In genomic region chr4:172794378-172794777, GRCh38 we compare ENCODE assay signal across 17 cellular contexts.
"Had no signal": no experiment of that assay in that cellular context is flagged by ENCODE, and none has a peak within 500 bp of the region (broad histone marks: within the 10 kb centered on the region; RNA-seq: fewer than 3 reads in every experiment).

No MANE protein-coding gene starts in this region.

- ATAC-seq: left lobe of liver; natural killer cell; right lobe of liver; stimulated activated naive B cell treated with anti-CD40 and anti-IgM and Interleukin-4, amounts not matched to agents 10 μg/mL and 1 μg/mL and 100 μg/mL, for 72 hours had no signal

- H3K4me1 Mint-ChIP-seq: memory B cell; natural killer cell; stimulated activated naive B cell treated with anti-CD40 and anti-IgM and Interleukin-4, amounts not matched to agents 10 μg/mL and 1 μg/mL and 100 μg/mL, for 72 hours had no signal

- H3K36me3 Mint-ChIP-seq: memory B cell; natural killer cell; stimulated activated naive B cell treated with anti-CD40 and anti-IgM and Interleukin-4, amounts not matched to agents 10 μg/mL and 1 μg/mL and 100 μg/mL, for 72 hours had no signal

- DNase-seq: dorsolateral prefrontal cortex; effector CD4-positive, alpha-beta T cell; natural killer cell; right lobe of liver; small intestine; stimulated activated CD4-positive, alpha-beta T cell treated with anti-CD3 and anti-CD28 coated beads, Interleukin-15, amount 100 ng/mL, for 24 hours; stimulated activated CD4-positive, alpha-beta T cell treated with anti-CD3 and anti-CD28 coated beads, Interleukin-2, amount 100 ng/mL, for 48 hours; stimulated activated naive B cell treated with anti-CD40 and anti-IgM and Interleukin-4, amounts not matched to agents 10 μg/mL and 1 μg/mL and 100 μg/mL, for 72 hours; upper lobe of left lung had no signal

- H3K27me3 ChIP-seq: dorsolateral prefrontal cortex, right lobe of liver, tibial nerve, upper lobe of left lung had no signal

- H3K9me3 Mint-ChIP-seq: memory B cell; stimulated activated naive B cell treated with anti-CD40 and anti-IgM and Interleukin-4, amounts not matched to agents 10 μg/mL and 1 μg/mL and 100 μg/mL, for 72 hours had no signal

- H3K9ac ChIP-seq: parathyroid adenoma had no signal

- H3K36me3 ChIP-seq: right lobe of liver, thoracic aorta, tibial nerve, upper lobe of left lung had no signal

- H3K79me2 ChIP-seq: parathyroid adenoma had no signal

- H2AFZ ChIP-seq: parathyroid adenoma had no signal

- H3K27me3 Mint-ChIP-seq: memory B cell; progenitor cell of endocrine pancreas; stimulated activated naive B cell treated with anti-CD40 and anti-IgM and Interleukin-4, amounts not matched to agents 10 μg/mL and 1 μg/mL and 100 μg/mL, for 72 hours; stimulated activated naive CD8-positive, alpha-beta T cell treated with anti-CD3 and anti-CD28 coated beads, Interleukin-15, Interleukin-2, amounts not matched to agents 100 ng/mL and 50 ng/mL, for 24 hours had no signal

- H3K4me1 ChIP-seq: parathyroid adenoma, right lobe of liver, upper lobe of left lung had no signal

- H3K27ac Mint-ChIP-seq: memory B cell; natural killer cell; progenitor cell of endocrine pancreas; stimulated activated naive B cell treated with anti-CD40 and anti-IgM and Interleukin-4, amounts not matched to agents 10 μg/mL and 1 μg/mL and 100 μg/mL, for 72 hours; stimulated activated naive CD8-positive, alpha-beta T cell treated with anti-CD3 and anti-CD28 coated beads, Interleukin-15, Interleukin-2, amounts not matched to agents 100 ng/mL and 50 ng/mL, for 24 hours had no signal

- H3K9me3 ChIP-seq: right lobe of liver, thoracic aorta, tibial nerve, upper lobe of left lung had no signal

- H3K4me3 Mint-ChIP-seq: memory B cell; natural killer cell; stimulated activated naive B cell treated with anti-CD40 and anti-IgM and Interleukin-4, amounts not matched to agents 10 μg/mL and 1 μg/mL and 100 μg/mL, for 72 hours; stimulated activated naive CD8-positive, alpha-beta T cell treated with anti-CD3 and anti-CD28 coated beads, Interleukin-15, Interleukin-2, amounts not matched to agents 100 ng/mL and 50 ng/mL, for 24 hours had no signal

- H3K27ac ChIP-seq: dorsolateral prefrontal cortex, parathyroid adenoma, right lobe of liver, thoracic aorta, tibial nerve, upper lobe of left lung had no signal

- H3K4me3 ChIP-seq: dorsolateral prefrontal cortex, lung, right lobe of liver, thoracic aorta, tibial nerve, upper lobe of left lung had no signal
